Comparison of ENCODE assay signal across 24 cellular contexts in the genomic region with DNA sequence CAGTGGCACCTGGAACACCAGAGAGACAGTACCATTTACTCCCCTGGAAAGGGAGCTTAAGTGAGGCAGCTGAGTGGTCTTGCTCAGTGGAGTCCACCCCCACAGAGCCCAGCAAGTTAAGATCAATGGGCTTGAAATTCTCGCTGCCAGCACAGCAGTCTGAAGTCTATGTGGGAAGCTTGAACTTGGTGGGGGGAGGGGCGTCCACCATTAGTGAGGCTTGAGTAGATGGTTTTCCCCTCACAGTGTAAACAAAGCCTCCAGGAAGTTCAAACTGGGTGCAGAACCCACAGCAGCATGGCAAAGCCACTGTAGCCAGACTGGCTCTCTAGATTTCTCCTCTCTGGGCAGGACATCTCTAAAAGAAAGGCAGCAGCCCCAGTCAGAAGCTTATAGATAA. TPM values are rescaled to one million over a fixed set of nuclear protein-coding genes. Genes with fewer than 3 reads are reported as not detected.
A peak's percentile ranks its signal among the peaks of the same experiment; 100 is the strongest.
DNase-seq lines count a peak whose midpoint lies in the region; ATAC-seq and TF ChIP-seq lines count a peak whose summit lies in the region.
"Had no signal": no experiment of that assay in that cellular context is flagged by ENCODE, and none has a peak within 500 bp of the region (broad histone marks: within the 10 kb centered on the region; RNA-seq: fewer than 3 reads in every experiment).

No MANE protein-coding gene starts in this region.

- no peaks in the 10 kb centered on the region for H3F3A ChIP-seq in MM.1S (ENCODE audit: insufficient read depth, low read length)

- H3K36me3 ChIP-seq in MM.1S (replicated peaks; ENCODE audit: insufficient read depth, low read length) (no peaks in the 10 kb centered on the region), upper lobe of right lung (no peaks in the 10 kb centered on the region)
- H3K36me3 ChIP-seq in effector memory CD4-positive, alpha-beta T cell (ENCODE audit: control insufficient read depth, insufficient read depth, low read length), result no peaks in the 10 kb centered on the region
- H3K36me3 ChIP-seq: cardiac muscle cell, sigmoid colon, SJSA1 had no signal

- no peaks in the 10 kb centered on the region for H4K20me1 ChIP-seq in MM.1S (ENCODE audit: insufficient read depth, low read length)

- H3K4me1 Mint-ChIP-seq in stimulated activated naive CD8-positive, alpha-beta T cell treated with anti-CD3 and anti-CD28 coated beads, Interleukin-15, amount 100 ng/mL, for 72 hours, result peaks cover 16% of the 10 kb centered on the region
- no peaks in the 10 kb centered on the region for H3K4me1 Mint-ChIP-seq in HFFc6 (ENCODE audit: low read depth)

- H3K9me3 Mint-ChIP-seq in stimulated activated naive CD8-positive, alpha-beta T cell treated with anti-CD3 and anti-CD28 coated beads, Interleukin-15, amount 100 ng/mL, for 72 hours, result peaks cover 15 to 25% of the 10 kb centered on the region in 2 donors
- no peaks in the 10 kb centered on the region for H3K9me3 Mint-ChIP-seq in HFFc6

- H3K4me3 Mint-ChIP-seq in stimulated activated naive CD8-positive, alpha-beta T cell treated with anti-CD3 and anti-CD28 coated beads, Interleukin-15, amount 100 ng/mL, for 72 hours, result no peak overlapping the region
- no peak overlapping the region for H3K4me3 Mint-ChIP-seq in HFFc6
- H3K4me3 Mint-ChIP-seq: activated CD4-positive, alpha-beta T cell treated with anti-CD3 and anti-CD28 coated beads for 36 hours; activated T-cell treated with anti-CD3 and anti-CD28 coated beads, Interleukin-2, amount 50 U/mL, for 4 hours had no signal

- H3K27ac ChIP-seq in MM.1S (ENCODE audit: low read length) (no peak overlapping the region), upper lobe of right lung (no peak overlapping the region)
- peak overlapping the region; percentile 40 for H3K27ac ChIP-seq in effector memory CD4-positive, alpha-beta T cell (ENCODE audit: insufficient read depth, low read length, poor library complexity, severe bottlenecking)
- H3K27ac ChIP-seq: cardiac muscle cell, sigmoid colon, SJSA1 had no signal

- H3K9me2 ChIP-seq in MM.1S (replicated peaks; ENCODE audit: insufficient read depth, low read length), result no peaks in the 10 kb centered on the region

- H3K4me1 ChIP-seq in MM.1S (ENCODE audit: low read length), result peaks cover 12% of the 10 kb centered on the region; the same call in 1 of the 2 replicates
- peaks cover 4% of the 10 kb centered on the region for H3K4me1 ChIP-seq in effector memory CD4-positive, alpha-beta T cell (ENCODE audit: control insufficient read depth, insufficient read depth, low read length, poor library complexity, severe bottlenecking)
- H3K4me1 ChIP-seq in upper lobe of right lung, result no peaks in the 10 kb centered on the region
- H3K4me1 ChIP-seq: sigmoid colon, SJSA1 had no signal

- H3K4me3 ChIP-seq in MM.1S (ENCODE audit: low read length) (no peak overlapping the region), upper lobe of right lung (no peak overlapping the region)
- no peak overlapping the region for H3K4me3 ChIP-seq in effector memory CD4-positive, alpha-beta T cell (ENCODE audit: insufficient read depth, low read depth, low read length, poor library complexity, severe bottlenecking)
- H3K4me3 ChIP-seq: cardiac muscle cell, sigmoid colon, SJSA1 had no signal

- ATAC-seq in stimulated activated naive CD8-positive, alpha-beta T cell treated with anti-CD3 and anti-CD28 coated beads, Interleukin-15, amount 100 ng/mL, for 72 hours, result peak; percentile 54
- no peak for ATAC-seq in stimulated activated naive CD8-positive, alpha-beta T cell treated with anti-CD3 and anti-CD28 coated beads, Interleukin-15, Interleukin-2, amounts not matched to agents 100 U/mL and 50 U/mL, for 24 hours
- ATAC-seq in upper lobe of right lung (no peak), GM18517 (IDR thresholded peaks at IDR 0.05; ENCODE audit: unreplicated experiment) (no peak)

- no peaks in the 10 kb centered on the region for H3K9me3 ChIP-seq in MM.1S (replicated peaks; ENCODE audit: insufficient read depth, low read length)
- no peaks in the 10 kb centered on the region for H3K9me3 ChIP-seq in effector memory CD4-positive, alpha-beta T cell (ENCODE audit: control insufficient read depth, low read length)
- H3K9me3 ChIP-seq in upper lobe of right lung, result no peaks in the 10 kb centered on the region
- H3K9me3 ChIP-seq: SJSA1 had no signal

- peaks cover 76% of the 10 kb centered on the region for H3K27me3 Mint-ChIP-seq in stimulated activated naive CD8-positive, alpha-beta T cell treated with anti-CD3 and anti-CD28 coated beads, Interleukin-15, amount 100 ng/mL, for 72 hours
- H3K27me3 Mint-ChIP-seq in HFFc6 (ENCODE audit: insufficient read depth), result peaks cover 15% of the 10 kb centered on the region

- TF ChIP-seq CTCF in MM.1S (IDR thresholded peaks at IDR 0.05; ENCODE audit: low read length), result no peak
- TF ChIP-seq CTCF in upper lobe of right lung (IDR thresholded peaks at IDR 0.05), result no peak
- TF ChIP-seq CTCF in HFFc6 (IDR thresholded peaks at IDR 0.05), result no peak

- H3K36me3 Mint-ChIP-seq in HFFc6 (ENCODE audit: low read depth), result no peaks in the 10 kb centered on the region
- H3K36me3 Mint-ChIP-seq: CD4-positive, CD25-positive, alpha-beta regulatory T cell had no signal

- peak overlapping the region; percentile 15; the same call in 1 of the 2 replicates for H3K4me2 ChIP-seq in MM.1S (ENCODE audit: low read depth, low read length)

- DNase-seq in stimulated activated naive CD8-positive, alpha-beta T cell treated with anti-CD3 and anti-CD28 coated beads, Interleukin-15, amount 100 ng/mL, for 72 hours, result no peak
- DNase-seq in stimulated activated naive CD8-positive, alpha-beta T cell treated with anti-CD3 and anti-CD28 coated beads, Interleukin-15, Interleukin-2, amounts not matched to agents 100 U/mL and 50 U/mL, for 24 hours, result no peak
- DNase-seq in MM.1S, result peak; percentile 69
- peak in 1 of 3 donors; percentile 11 for DNase-seq in effector memory CD4-positive, alpha-beta T cell
- peak; percentile 53 for DNase-seq in upper lobe of right lung
- DNase-seq in foreskin melanocyte, result no peak
- no peak for DNase-seq in HFFc6
- DNase-seq: activated naive CD4-positive, alpha-beta T cell treated with anti-CD3 and anti-CD28 coated beads, Interleukin-2, amount 50 U/mL, for 16 hours; activated T-cell treated with anti-CD3 and anti-CD28 coated beads, Interleukin-2, amount 50 U/mL, for 4 hours; GDM1; GOT3; Kasumi-1; NCI-H1930; NCI-H446; sigmoid colon; T-helper 1 cell; trophoblast cell had no signal

- intact Hi-C loops in upper lobe of right lung (cut with DNase I), result no loop called here

- H3K27ac Mint-ChIP-seq in stimulated activated naive CD8-positive, alpha-beta T cell treated with anti-CD3 and anti-CD28 coated beads, Interleukin-15, amount 100 ng/mL, for 72 hours, result peak overlapping the region in 1 of 2 donors; percentile 48
- H3K27ac Mint-ChIP-seq in HFFc6, result no peak overlapping the region
- H3K27ac Mint-ChIP-seq: activated CD4-positive, alpha-beta T cell treated with anti-CD3 and anti-CD28 coated beads for 36 hours; CD4-positive, CD25-positive, alpha-beta regulatory T cell had no signal

- H3K79me2 ChIP-seq in MM.1S (ENCODE audit: low read length), result no peaks in the 10 kb centered on the region

- no peak overlapping the region for H2AFZ ChIP-seq in MM.1S (ENCODE audit: low read length)

- no peak overlapping the region for H3K9ac ChIP-seq in MM.1S (ENCODE audit: low read length)

- H3K27me3 ChIP-seq in MM.1S (replicated peaks; ENCODE audit: insufficient read depth, low read length) (peaks cover 24% of the 10 kb centered on the region), upper lobe of right lung (peaks cover 6% of the 10 kb centered on the region)
- no peaks in the 10 kb centered on the region for H3K27me3 ChIP-seq in effector memory CD4-positive, alpha-beta T cell (replicated peaks; ENCODE audit: control insufficient read depth, insufficient read depth, low read length, poor library complexity, severe bottlenecking)
- H3K27me3 ChIP-seq: cardiac muscle cell had no signal

RNA-seq across cellular contexts. Expression of a gene that starts 30.3 kb away (rescaled TPM):
- 4.6 TPM for total RNA-seq in upper lobe of right lung
- total RNA-seq in HFFc6 (2021; fragmentation: NEBNext Ultra II Directional; extraction: Animal tissue kit (Norgen Biotek cat#: 25700)), result not detected
- total RNA-seq: activated CD4-positive, alpha-beta T cell treated with anti-CD3 and anti-CD28 coated beads for 36 hours; activated T-cell treated with anti-CD3 and anti-CD28 coated beads, Interleukin-2, amount 50 U/mL, for 4 hours; cardiac muscle cell; lung microvascular endothelial cell; SJSA1 had no signal

RNA-seq across cellular contexts. Expression of a gene that starts 30.9 kb away (rescaled TPM):
- total RNA-seq in upper lobe of right lung, result not detected
- total RNA-seq in HFFc6 (2021; fragmentation: NEBNext Ultra II Directional; extraction: Animal tissue kit (Norgen Biotek cat#: 25700)), result not detected
- total RNA-seq: activated CD4-positive, alpha-beta T cell treated with anti-CD3 and anti-CD28 coated beads for 36 hours; cardiac muscle cell; CD4-positive, CD25-positive, alpha-beta regulatory T cell; posterior vena cava; SJSA1 had no signal

RNA-seq across cellular contexts. Expression of a gene that starts 51.3 kb away (rescaled TPM):
- total RNA-seq in upper lobe of right lung, result 35.0 TPM
- under 1 TPM in 1 of 6 experiments, not detected in 5; 0.31 TPM for total RNA-seq in HFFc6 (2021; fragmentation: NEBNext Ultra II Directional; extraction: Animal tissue kit (Norgen Biotek cat#: 25700))
- total RNA-seq: activated CD4-positive, alpha-beta T cell treated with anti-CD3 and anti-CD28 coated beads for 36 hours; cardiac muscle cell; CD4-positive, CD25-positive, alpha-beta regulatory T cell; lung microvascular endothelial cell; posterior vena cava; SJSA1 had no signal

Comparison
In these comparisons a context has a peak if more than half of its experiments do, and no peak if none do; other contexts are left out.
1. DNase-seq: peak in MM.1S (single experiment) and upper lobe of right lung (single experiment); none in stimulated activated naive CD8-positive, alpha-beta T cell treated with anti-CD3 and anti-CD28 coated beads, Interleukin-15, amount 100 ng/mL, for 72 hours (0 of 2), stimulated activated naive CD8-positive, alpha-beta T cell treated with anti-CD3 and anti-CD28 coated beads, Interleukin-15, Interleukin-2, amounts not matched to agents 100 U/mL and 50 U/mL, for 24 hours (single experiment), foreskin melanocyte (single experiment) and HFFc6 (single experiment).
2. RNA of a gene that starts 51.3 kb away (total RNA-seq): 35.0 TPM in upper lobe of right lung (single experiment); 0.31 TPM in HFFc6; every median in the first group is over 10 times any median in the second.